1 cellular context compared by ENCODE assay signal in genomic region chr17:61073799-61074513, GRCh38.
TF ChIP-seq lines count a peak whose summit lies in the region.

No MANE protein-coding gene starts in this region.

TF ChIP-seq in SK-N-SH, 30 proteins besides CTCF, POLR2A, EP300 and RAD21 (continued from another document):
- TF ChIP-seq EZH2phosphoT487 (IDR thresholded peaks at IDR 0.05; ENCODE audit: borderline replicate concordance, low read depth) (no peak), MAX (IDR thresholded peaks at IDR 0.05; ENCODE audit: low read depth) (no peak), ELF1 (IDR thresholded peaks at IDR 0.05) (no peak), FOXM1 (IDR thresholded peaks at IDR 0.05; ENCODE audit: low read depth) (no peak), REST (IDR thresholded peaks at IDR 0.05; ENCODE audit: low read depth, low read length) (no peak), TAF1 (IDR thresholded peaks at IDR 0.05; ENCODE audit: borderline replicate concordance, low read depth, low read length) (no peak), JUND (IDR thresholded peaks at IDR 0.05) (peak; percentile 21; the same call in 1 of the 2 replicates), TCF12 (IDR thresholded peaks at IDR 0.05) (peak; percentile 47), YY1 (IDR thresholded peaks at IDR 0.05; ENCODE audit: low read depth) (no peak), USF1 (IDR thresholded peaks at IDR 0.05; ENCODE audit: borderline replicate concordance, low read depth) (no peak), FOSL2 (IDR thresholded peaks at IDR 0.05; ENCODE audit: borderline replicate concordance, low read depth) (no peak), SMC3 (IDR thresholded peaks at IDR 0.05; ENCODE audit: low read depth, low read length) (no peak), POLR2AphosphoS5 (IDR thresholded peaks at IDR 0.05; ENCODE audit: low read depth, low read length) (no peak), RFX5 (IDR thresholded peaks at IDR 0.05; ENCODE audit: low read length) (no peak), GABPA (IDR thresholded peaks at IDR 0.05; ENCODE audit: low read depth) (no peak)
